Comparison of ENCODE assay signal across 9 cellular contexts in genomic region chr15:82709081-82709420, GRCh38. TPM values are rescaled to one million over a fixed set of nuclear protein-coding genes. Genes with fewer than 3 reads are reported as not detected.
DNase-seq lines count a peak whose midpoint lies in the region; ATAC-seq, FAIRE-seq and TF ChIP-seq lines count a peak whose summit lies in the region.
"Had no signal": no experiment of that assay in that cellular context is flagged by ENCODE, and none has a peak within 500 bp of the region (broad histone marks: within the 10 kb centered on the region; RNA-seq: fewer than 3 reads in every experiment).

No MANE protein-coding gene starts in this region.

- H3K27me3 Mint-ChIP-seq in astrocyte (ENCODE audit: low read depth, unreplicated experiment) = peaks cover 21% of the 10 kb centered on the region

- no peaks in the 10 kb centered on the region for H3K9me3 Mint-ChIP-seq in astrocyte (ENCODE audit: unreplicated experiment)

- no peaks in the 10 kb centered on the region for H3K79me2 ChIP-seq in astrocyte (ENCODE audit: insufficient read depth, low read length)

- peaks cover 0 to 11% (median 6%) of the 10 kb centered on the region in 11 experiments; a peak in 7 of 22 replicates for H4K20me1 ChIP-seq in BLaER1 treated with 17β-estradiol and CSF1 and Interleukin-3, amounts not matched to agents 10 nM and 100 nM
- H4K20me1 ChIP-seq in astrocyte (ENCODE audit: insufficient read depth, low read length) = peaks cover 4% of the 10 kb centered on the region

- H3K27ac Mint-ChIP-seq in astrocyte (ENCODE audit: unreplicated experiment) = no peak overlapping the region

- no peak for FAIRE-seq in astrocyte (lab: Jason Lieb, UNC)

- no peaks in the 10 kb centered on the region for H3K36me3 Mint-ChIP-seq in astrocyte (ENCODE audit: low read depth, unreplicated experiment)

- TF ChIP-seq CTCF in HL-60 (IDR thresholded peaks at IDR 0.05; ENCODE audit: insufficient read depth, low read length) (no peak), astrocyte (IDR thresholded peaks at IDR 0.05; ENCODE audit: insufficient read depth, low read depth, low read length) (no peak)

- peak overlapping the region; percentile 88 to 99 (median 96) for H3K4me2 ChIP-seq in BLaER1 treated with 17β-estradiol and CSF1 and Interleukin-3, amounts not matched to agents 10 nM and 100 nM
- H3K4me2 ChIP-seq in astrocyte (ENCODE audit: low read length) = peak overlapping the region; percentile 90

- no peak overlapping the region for H3K4me3 Mint-ChIP-seq in astrocyte (ENCODE audit: unreplicated experiment)

- H2AFZ ChIP-seq in astrocyte (ENCODE audit: low read depth, low read length) = peak overlapping the region; percentile 80

- H3K27ac ChIP-seq in BLaER1 treated with 17β-estradiol and CSF1 and Interleukin-3, amounts not matched to agents 10 nM and 100 nM = peak overlapping the region in 9 of 11 experiments; percentile 24 to 71 (median 60); a peak in 14 of 22 replicates
- H3K27ac ChIP-seq in HL-60 (replicated peaks) (no peak overlapping the region), astrocyte (ENCODE audit: low read depth, low read length) (no peak overlapping the region)

- H3K9ac ChIP-seq in BLaER1 treated with 17β-estradiol and CSF1 and Interleukin-3, amounts not matched to agents 10 nM and 100 nM = peak overlapping the region in 10 of 11 experiments; percentile 33 to 78 (median 67); a peak in 18 of 22 replicates
- H3K9ac ChIP-seq in astrocyte (ENCODE audit: low read length) = peak overlapping the region; percentile 31

- H3K4me1 ChIP-seq in BLaER1 treated with 17β-estradiol and CSF1 and Interleukin-3, amounts not matched to agents 10 nM and 100 nM = peaks cover 11 to 16% (median 13%) of the 10 kb centered on the region in 10 experiments; a peak in 19 of 20 replicates
- peaks cover 7% of the 10 kb centered on the region for H3K4me1 ChIP-seq in astrocyte (ENCODE audit: insufficient read depth, low read length)

- H3K36me3 ChIP-seq in BLaER1 treated with 17β-estradiol and CSF1 and Interleukin-3, amounts not matched to agents 10 nM and 100 nM = no peaks in the 10 kb centered on the region
- no peaks in the 10 kb centered on the region for H3K36me3 ChIP-seq in astrocyte (ENCODE audit: insufficient read depth, low read length)

- no peaks in the 10 kb centered on the region for H3K27me3 ChIP-seq in BLaER1 treated with 17β-estradiol and CSF1 and Interleukin-3, amounts not matched to agents 10 nM and 100 nM
- H3K27me3 ChIP-seq in HL-60 (ENCODE audit: insufficient read depth, poor library complexity, severe bottlenecking) = no peaks in the 10 kb centered on the region
- H3K27me3 ChIP-seq in astrocyte (ENCODE audit: insufficient read depth, low read length) = peaks cover 3% of the 10 kb centered on the region

- H3K4me3 ChIP-seq in BLaER1 treated with 17β-estradiol and CSF1 and Interleukin-3, amounts not matched to agents 10 nM and 100 nM = peak overlapping the region; percentile 69 to 88 (median 78)
- H3K4me3 ChIP-seq in HL-60 (replicated peaks; ENCODE audit: insufficient read depth, low read length) (peak overlapping the region; percentile 83), astrocyte (ENCODE audit: insufficient read depth, low read depth, low read length) (peak overlapping the region; percentile 70)

- H3K9me3 ChIP-seq in BLaER1 treated with 17β-estradiol and CSF1 and Interleukin-3, amounts not matched to agents 10 nM and 100 nM (replicated peaks in 1 of 11) = no peaks in the 10 kb centered on the region
- no peaks in the 10 kb centered on the region for H3K9me3 ChIP-seq in astrocyte (ENCODE audit: insufficient read depth, low read depth, low read length)

- no peak for ATAC-seq in GM21515 (IDR thresholded peaks at IDR 0.05; ENCODE audit: unreplicated experiment)

- DNase-seq in HL-60 (ENCODE audit: low read depth in 1 of 2, low spot score in 1 of 2) = peak; percentile 41 to 68
- no peak for DNase-seq in astrocyte (ENCODE audit: low read depth)
- DNase-seq in midbrain (lab: John Stamatoyannopoulos, UW) = peak; percentile 11
- no peak for DNase-seq in GM03348 (ENCODE audit: low spot score)
- no peak for DNase-seq in T-helper 2 cell
- DNase-seq in effector CD4-positive, alpha-beta T cell = no peak

- peaks cover 2% of the 10 kb centered on the region for H3K4me1 Mint-ChIP-seq in astrocyte (ENCODE audit: low read depth, unreplicated experiment)

RNA-seq across cellular contexts. Expression of gene AP3B2, which starts 0.6 kb away (rescaled TPM):
- total RNA-seq in astrocyte = 7.2 and 11.5 TPM in 2 replicates
- total RNA-seq: T-helper 1 cell treated with Interleukin-12 subunit alpha and Interleukin-12 subunit beta and Interleukin-4 antibody, amounts not matched to agents 30 ng/mL and 1 ng/mL, for 36 hours had no signal

Comparison
In these comparisons a context has a peak if more than half of its experiments do, and no peak if none do; other contexts are left out.
1. H3K27ac ChIP-seq: peak in BLaER1 treated with 17β-estradiol and CSF1 and Interleukin-3, amounts not matched to agents 10 nM and 100 nM (9 of 11); none in HL-60 (single experiment) and astrocyte (single experiment).
2. DNase-seq: peak in HL-60 (2 of 2) and midbrain (single experiment); none in astrocyte (single experiment), GM03348 (single experiment), T-helper 2 cell (0 of 5) and effector CD4-positive, alpha-beta T cell (single experiment).
3. Peak in every context shown above with its lines, with median percentiles within 50 percentile points of each other: H3K4me3 ChIP-seq.